31 cellular contexts compared by ENCODE assay signal in the genomic region with DNA sequence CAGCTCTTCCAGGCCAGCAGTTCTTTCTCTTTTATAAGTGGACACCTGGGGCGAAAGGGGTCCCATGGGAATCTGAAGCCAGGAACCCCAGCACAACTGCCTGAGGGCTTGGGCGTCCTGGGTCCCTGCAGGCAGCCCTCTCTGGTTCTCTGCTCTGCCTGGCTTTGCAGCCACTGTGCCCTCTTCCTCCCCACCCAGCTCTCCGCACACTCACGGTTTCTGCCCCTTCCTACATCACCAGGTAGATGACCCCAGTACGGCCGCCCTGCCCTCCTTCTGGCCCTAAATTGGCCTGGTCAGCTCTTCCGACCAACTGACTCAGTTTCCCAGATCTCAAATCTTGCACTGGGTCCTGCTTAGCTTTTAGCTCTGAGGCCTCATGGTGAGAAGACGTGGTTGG.
"Had no signal": no experiment of that assay in that cellular context is flagged by ENCODE, and none has a peak within 500 bp of the region (broad histone marks: within the 10 kb centered on the region; RNA-seq: fewer than 3 reads in every experiment).

No MANE protein-coding gene starts in this region.

- H3K27ac Mint-ChIP-seq: activated CD4-positive, alpha-beta memory T cell treated with anti-CD3 and anti-CD28 coated beads, Interleukin-2, amount 10 ng/mL, durations not matched to agents 7 days and 5 days; activated CD8-positive, alpha-beta memory T cell treated with anti-CD3 and anti-CD28 coated beads, Interleukin-2, amount 10 ng/mL, durations not matched to agents 7 days and 5 days; activated naive CD4-positive, alpha-beta T cell treated with anti-CD3 and anti-CD28 coated beads, Interleukin-2, amount 10 ng/mL, durations not matched to agents 7 days and 5 days; activated naive CD8-positive, alpha-beta T cell; activated naive CD8-positive, alpha-beta T cell treated with anti-CD3 and anti-CD28 coated beads, Interleukin-2, amount 50 U/mL, for 24 hours; T-cell had no signal

- H3K36me3 Mint-ChIP-seq: activated CD8-positive, alpha-beta memory T cell treated with anti-CD3 and anti-CD28 coated beads, Interleukin-2, amount 10 ng/mL, durations not matched to agents 7 days and 5 days; activated naive CD4-positive, alpha-beta T cell treated with anti-CD3 and anti-CD28 coated beads, Interleukin-2, amount 10 ng/mL, durations not matched to agents 7 days and 5 days; activated naive CD8-positive, alpha-beta T cell had no signal

- DNase-seq: activated CD4-positive, alpha-beta memory T cell treated with anti-CD3 and anti-CD28 coated beads, Interleukin-2, amount 10 ng/mL, durations not matched to agents 7 days and 5 days; activated CD4-positive, alpha-beta T cell treated with anti-CD3 and anti-CD28 coated beads for 1 hour; activated CD4-positive, alpha-beta T cell treated with anti-CD3 and anti-CD28 coated beads for 48 hours; activated CD4-positive, CD25-positive, alpha-beta regulatory T cell; activated CD8-positive, alpha-beta memory T cell treated with anti-CD3 and anti-CD28 coated beads for 24 hours; activated CD8-positive, alpha-beta memory T cell treated with anti-CD3 and anti-CD28 coated beads, Interleukin-2, amount 10 ng/mL, durations not matched to agents 7 days and 5 days; activated CD8-positive, alpha-beta memory T cell treated with anti-CD3 and anti-CD28 coated beads, Interleukin-2, amount 50 U/mL, for 48 hours; activated effector memory CD4-positive, alpha-beta T cell treated with Interleukin-2 at 50 U/mL for 16 hours; activated naive CD4-positive, alpha-beta T cell treated with anti-CD3 and anti-CD28 coated beads, Interleukin-2, amount 10 ng/mL, durations not matched to agents 7 days and 5 days; activated naive CD8-positive, alpha-beta T cell treated with anti-CD3 and anti-CD28 coated beads, Interleukin-2, amount 50 U/mL, for 24 hours; activated T-cell treated with anti-CD3 and anti-CD28 coated beads, Interleukin-2, amount 50 U/mL, for 48 hours; anterior cingulate cortex; brain microvascular endothelial cell; NCI-H1092 treated with DMSO at 0.1 percent for 48 hours; NCI-H1417; NCI-H187 treated with DMSO at 0.1 percent for 48 hours; NCI-H2081; NCI-H2171 treated with DMSO at 0.1 percent for 48 hours; NCI-H2227 treated with DMSO at 0.1 percent for 48 hours; NCI-H446 treated with DMSO at 0.1 percent for 48 hours; NCI-H524; NCI-H69; NCI-H82; SIG-M5; T-cell; T1000; WERI-Rb-1 had no signal

- H3K27me3 Mint-ChIP-seq: activated CD4-positive, alpha-beta memory T cell treated with anti-CD3 and anti-CD28 coated beads, Interleukin-2, amount 10 ng/mL, durations not matched to agents 7 days and 5 days; activated CD8-positive, alpha-beta memory T cell treated with anti-CD3 and anti-CD28 coated beads, Interleukin-2, amount 10 ng/mL, durations not matched to agents 7 days and 5 days; activated naive CD4-positive, alpha-beta T cell treated with anti-CD3 and anti-CD28 coated beads, Interleukin-2, amount 10 ng/mL, durations not matched to agents 7 days and 5 days; activated naive CD8-positive, alpha-beta T cell; activated naive CD8-positive, alpha-beta T cell treated with anti-CD3 and anti-CD28 coated beads, Interleukin-2, amount 50 U/mL, for 24 hours; T-cell had no signal

- H3K36me3 ChIP-seq: brain microvascular endothelial cell had no signal

- H3K27me3 ChIP-seq: brain microvascular endothelial cell had no signal

- FAIRE-seq: K562 had no signal

- ATAC-seq: activated CD8-positive, alpha-beta memory T cell treated with anti-CD3 and anti-CD28 coated beads, Interleukin-2, amount 10 ng/mL, durations not matched to agents 7 days and 5 days; activated naive CD8-positive, alpha-beta T cell treated with anti-CD3 and anti-CD28 coated beads, Interleukin-2, amount 50 U/mL, for 24 hours; K562; Panc1; SK-N-SH treated with all-trans-retinoic acid at 6 μM for 48 hours; T-cell had no signal

- H3K4me3 ChIP-seq: K562 had no signal

- H3K9me3 Mint-ChIP-seq: activated CD4-positive, alpha-beta memory T cell treated with anti-CD3 and anti-CD28 coated beads, Interleukin-2, amount 10 ng/mL, durations not matched to agents 7 days and 5 days; activated naive CD4-positive, alpha-beta T cell treated with anti-CD3 and anti-CD28 coated beads, Interleukin-2, amount 10 ng/mL, durations not matched to agents 7 days and 5 days; activated naive CD8-positive, alpha-beta T cell treated with anti-CD3 and anti-CD28 coated beads, Interleukin-2, amount 50 U/mL, for 24 hours; T-cell had no signal

- H3K27ac ChIP-seq: brain microvascular endothelial cell, WERI-Rb-1 had no signal

- H3K4me3 Mint-ChIP-seq: activated CD4-positive, alpha-beta memory T cell treated with anti-CD3 and anti-CD28 coated beads, Interleukin-2, amount 10 ng/mL, durations not matched to agents 7 days and 5 days; activated CD8-positive, alpha-beta memory T cell treated with anti-CD3 and anti-CD28 coated beads, Interleukin-2, amount 10 ng/mL, durations not matched to agents 7 days and 5 days; activated naive CD4-positive, alpha-beta T cell treated with anti-CD3 and anti-CD28 coated beads, Interleukin-2, amount 10 ng/mL, durations not matched to agents 7 days and 5 days; activated naive CD8-positive, alpha-beta T cell; activated naive CD8-positive, alpha-beta T cell treated with anti-CD3 and anti-CD28 coated beads, Interleukin-2, amount 50 U/mL, for 24 hours; T-cell had no signal

- H3K4me1 Mint-ChIP-seq: activated CD4-positive, alpha-beta memory T cell treated with anti-CD3 and anti-CD28 coated beads, Interleukin-2, amount 10 ng/mL, durations not matched to agents 7 days and 5 days; activated CD8-positive, alpha-beta memory T cell treated with anti-CD3 and anti-CD28 coated beads, Interleukin-2, amount 10 ng/mL, durations not matched to agents 7 days and 5 days; activated naive CD4-positive, alpha-beta T cell treated with anti-CD3 and anti-CD28 coated beads, Interleukin-2, amount 10 ng/mL, durations not matched to agents 7 days and 5 days; activated naive CD8-positive, alpha-beta T cell treated with anti-CD3 and anti-CD28 coated beads, Interleukin-2, amount 50 U/mL, for 24 hours; T-cell had no signal
